Comparison of ENCODE assay signal across 15 cellular contexts in genomic region chr17:47301161-47301560, GRCh38.
"Had no signal": no experiment of that assay in that cellular context is flagged by ENCODE, and none has a peak within 500 bp of the region (broad histone marks: within the 10 kb centered on the region; RNA-seq: fewer than 3 reads in every experiment).

No MANE protein-coding gene starts in this region.

- H3K9me3 ChIP-seq: pancreas, upper lobe of right lung had no signal

- H3K4me3 Mint-ChIP-seq: activated T-cell treated with anti-CD3 and anti-CD28 coated beads, Interleukin-2, amount 50 U/mL, for 4 hours had no signal

- H3K27ac ChIP-seq: esophagus squamous epithelium, pancreas, upper lobe of right lung had no signal

- H3K4me3 ChIP-seq: esophagus squamous epithelium, lung, pancreas, upper lobe of right lung had no signal

- H3K4me1 ChIP-seq: pancreas had no signal

- H3K36me3 ChIP-seq: pancreas, upper lobe of right lung had no signal

- DNase-seq: activated CD4-positive, CD25-positive, alpha-beta regulatory T cell; activated naive CD4-positive, alpha-beta T cell; activated T-cell treated with anti-CD3 and anti-CD28 coated beads, Interleukin-2, amount 50 U/mL, for 4 hours; esophagus squamous epithelium; foreskin fibroblast; glutamatergic neuron; left colon; midbrain; pancreas; retina; stimulated activated CD4-positive, alpha-beta T cell treated with anti-CD3 and anti-CD28 coated beads, Interleukin-15, amount 100 ng/mL, for 24 hours; stimulated activated naive CD4-positive, alpha-beta T cell; upper lobe of right lung had no signal

- H3K27me3 ChIP-seq: esophagus squamous epithelium, pancreas, upper lobe of right lung had no signal

- ATAC-seq: left colon, pancreas, SK-N-SH treated with all-trans-retinoic acid at 6 μM for 48 hours, upper lobe of right lung had no signal
